ENCODE assay signal across 8 cellular contexts in genomic region chr12:95003213-95003920, GRCh38. TPM values are rescaled to one million over a fixed set of nuclear protein-coding genes. Genes with fewer than 3 reads are reported as not detected.
DNase-seq lines count a peak whose midpoint lies in the region; ATAC-seq and TF ChIP-seq lines count a peak whose summit lies in the region.

TSS of gene NDUFA12 (minus strand) at chr12:95003697. CDS start at chr12:95003680, 17 bp downstream.

- H3K36me3 Mint-ChIP-seq in activated CD4-positive, alpha-beta T cell treated with anti-CD3 and anti-CD28 coated beads for 36 hours (ENCODE audit: low read depth) = peaks cover 32% of the 10 kb centered on the region

- peaks cover 49% of the 10 kb centered on the region for H3K4me1 Mint-ChIP-seq in activated CD4-positive, alpha-beta T cell treated with anti-CD3 and anti-CD28 coated beads for 36 hours

- POLR2A ChIA-PET in activated CD4-positive, alpha-beta T cell treated with anti-CD3 and anti-CD28 coated beads for 36 hours (lab: Charles Lee) = interaction anchor here (0.5 to 1.2 kb wide), 8 partner anchors 13 to 423 kb away, joined by 3 to 6 read pairs (median 5); partner anchors contain the start of gene NR2C1

- peak within 1 kb of the TSS; percentile 86 for H3K4me3 ChIP-seq in choroid plexus epithelial cell (ENCODE audit: low read depth, low read length)

- H3K27me3 Mint-ChIP-seq in activated CD4-positive, alpha-beta T cell treated with anti-CD3 and anti-CD28 coated beads for 36 hours = no peaks in the 10 kb centered on the region

- CTCF ChIA-PET in activated CD4-positive, alpha-beta T cell treated with anti-CD3 and anti-CD28 coated beads for 36 hours (lab: Charles Lee) = interaction anchor here (0.6 to 2.0 kb wide), 8 partner anchors 9 to 531 kb away, joined by 3 to 8 read pairs (median 4); partner anchors contain the start of gene NR2C1

- peak within 1 kb of the TSS; percentile 95 for H3K4me3 Mint-ChIP-seq in activated CD4-positive, alpha-beta T cell treated with anti-CD3 and anti-CD28 coated beads for 36 hours

- DNase-seq in AML-193 (lab: John Stamatoyannopoulos, UW) = peak; percentile 85 to 88
- DNase-seq in NCI-H510A treated with DMSO at 0.1 percent for 48 hours (lab: John Stamatoyannopoulos, UW) = peak; percentile 97
- peak; percentile 98 for DNase-seq in activated CD4-positive, alpha-beta T cell treated with anti-CD3 and anti-CD28 coated beads for 36 hours
- peak; percentile 98 for DNase-seq in choroid plexus epithelial cell (ENCODE audit: low read depth)
- DNase-seq in kidney tubule cell (ENCODE audit: low spot score) = peak; percentile 96
- peak; percentile 89 to 94 (median 92) for DNase-seq in stimulated activated CD4-positive, alpha-beta T cell treated with anti-CD3 and anti-CD28 coated beads, Interleukin-1b, Interleukin-23, amount 100 ng/mL, for 24 hours (ENCODE audit: low read depth in 4 of 4, low spot score in 1 of 4)

- intact Hi-C loops in activated CD4-positive, alpha-beta T cell treated with anti-CD3 and anti-CD28 coated beads for 36 hours (cut with DNase I, micrococcal nuclease) = loop anchor here (1.0 to 5.0 kb wide), 10 partner anchors 61 to 1032 kb away; partner anchors contain the start of genes FGD6 (in 2 of the 2), NR2C1 (in 2 of the 2), VEZT (in 2 of the 2) and AMDHD1 (in 1 of the 2)

- peak; percentile 99 for ATAC-seq in HG03439 (IDR thresholded peaks at IDR 0.05; ENCODE audit: unreplicated experiment)
- ATAC-seq in activated CD4-positive, alpha-beta T cell treated with anti-CD3 and anti-CD28 coated beads for 36 hours = peak; percentile 99

- H3K27ac Mint-ChIP-seq in activated CD4-positive, alpha-beta T cell treated with anti-CD3 and anti-CD28 coated beads for 36 hours = peak within 1 kb of the TSS; percentile 90

- no peak for TF ChIP-seq CTCF in choroid plexus epithelial cell (conservative IDR thresholded peaks at IDR 0.05; ENCODE audit: low read depth, low read length)

- TF ChIP-seq POLR2A in GM19193 (IDR thresholded peaks at IDR 0.05; ENCODE audit: extremely low read depth, insufficient read depth, insufficient read length) = peak; percentile 98

- peaks cover 9% of the 10 kb centered on the region for H3K9me3 Mint-ChIP-seq in activated CD4-positive, alpha-beta T cell treated with anti-CD3 and anti-CD28 coated beads for 36 hours (ENCODE audit: low read depth)

RNA-seq across cellular contexts. Expression of gene NDUFA12, which starts in this region (rescaled TPM):
- total RNA-seq in activated CD4-positive, alpha-beta T cell treated with anti-CD3 and anti-CD28 coated beads for 36 hours = 100 to 1,000 TPM; 135 to 194 TPM

Comparison
In these comparisons a context has a peak if more than half of its experiments do, and no peak if none do; other contexts are left out.
1. Peak in every context shown above with its lines: DNase-seq, ATAC-seq and H3K4me3 ChIP-seq.